Comparison of ENCODE assay signal across 25 cellular contexts in the genomic region with DNA sequence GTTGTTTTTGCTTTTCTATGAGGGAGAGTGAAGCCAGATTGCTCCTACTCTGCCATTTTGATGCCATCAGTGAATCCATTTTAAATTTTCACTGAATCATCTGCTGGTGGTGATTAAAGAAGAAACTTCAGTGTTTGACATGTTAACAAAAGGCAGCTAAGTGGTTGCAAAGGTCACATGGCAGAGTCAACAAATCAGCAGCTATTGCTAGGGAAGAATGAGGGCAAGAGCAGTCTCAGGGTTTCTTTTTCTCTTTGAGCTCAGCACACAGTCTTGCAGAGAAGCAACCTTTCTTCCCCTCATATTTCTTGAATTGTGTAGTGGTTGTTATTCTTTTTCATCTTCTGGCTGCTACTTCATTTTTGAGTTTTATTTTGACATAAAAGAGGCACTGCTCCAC.
DNase-seq lines count a peak whose midpoint lies in the region; ATAC-seq and TF ChIP-seq lines count a peak whose summit lies in the region.
"Had no signal": no experiment of that assay in that cellular context is flagged by ENCODE, and none has a peak within 500 bp of the region (broad histone marks: within the 10 kb centered on the region; RNA-seq: fewer than 3 reads in every experiment).

No MANE protein-coding gene starts in this region.

- H3K36me3 ChIP-seq in Caco-2 (ENCODE audit: control insufficient read depth, insufficient read depth, low read length) = no peaks in the 10 kb centered on the region
- H3K36me3 ChIP-seq: BE2C, heart left ventricle, vagina had no signal

- TF ChIP-seq CTCF in Caco-2 (IDR thresholded peaks at IDR 0.05; ENCODE audit: insufficient read depth in 1 of 2, low read depth in 1 of 2, low read length in 1 of 2, severe bottlenecking in 1 of 2, unreplicated experiment in 1 of 2) = no peak
- TF ChIP-seq CTCF in nephron (IDR thresholded peaks at IDR 0.05; ENCODE audit: unreplicated experiment in 3 of 3) = no peak

- H3K27me3 ChIP-seq in Caco-2 (replicated peaks; ENCODE audit: control insufficient read depth, insufficient read depth, low read length) = no peaks in the 10 kb centered on the region
- H3K27me3 ChIP-seq: BE2C, heart left ventricle, vagina had no signal

- H3K36me3 Mint-ChIP-seq in Caco-2 (ENCODE audit: insufficient read depth, unreplicated experiment) = no peaks in the 10 kb centered on the region
- no peaks in the 10 kb centered on the region for H3K36me3 Mint-ChIP-seq in nephron (ENCODE audit: low read depth)
- H3K36me3 Mint-ChIP-seq: activated CD4-positive, alpha-beta memory T cell treated with anti-CD3 and anti-CD28 coated beads for 36 hours; mesothelial cell of epicardium had no signal

- POLR2A ChIA-PET in Caco-2 (lab: Charles Lee) = interaction anchor here (0.9 kb wide), 1 partner anchor 431 kb away, joined by 3 read pairs; no protein-coding TSS in a partner anchor

- peaks cover 9% of the 10 kb centered on the region for H3K9me3 Mint-ChIP-seq in Caco-2 (ENCODE audit: unreplicated experiment)
- peaks cover 27% of the 10 kb centered on the region for H3K9me3 Mint-ChIP-seq in nephron

- no TSS peak for BruUV-seq in Caco-2 (replicated peaks; lab: Mats Ljungman, UMichigan)

- DNase-seq in Caco-2 (peak in 1 of 2 experiments; percentile 46), fibroblast of peridontal ligament (ENCODE audit: extremely low read depth) (peak; percentile 23), HUDEP-2 (lab: John Stamatoyannopoulos, UW; ENCODE audit: unreplicated experiment in 76 of 76) (no peak), HT-29 (ENCODE audit: low spot score) (no peak)
- no peak for DNase-seq in stimulated activated CD8-positive, alpha-beta memory T cell treated with anti-CD3 and anti-CD28 coated beads, Interleukin-4, amount 100 ng/mL, for 48 hours
- DNase-seq: activated CD4-positive, alpha-beta memory T cell treated with anti-CD3 and anti-CD28 coated beads for 36 hours; activated CD8-positive, alpha-beta memory T cell treated with anti-CD3 and anti-CD28 coated beads, Interleukin-2, amount 50 U/mL, for 48 hours; activated effector memory CD4-positive, alpha-beta T cell treated with Interleukin-2 at 50 U/mL for 16 hours; BE2C; DND-41; foreskin fibroblast; heart left ventricle; left cardiac atrium; NCI-H146; psoas muscle; Right ventricle myocardium superior; stimulated activated CD4-positive, alpha-beta T cell treated with anti-CD3 and anti-CD28 coated beads, Interleukin-2, amount 100 ng/mL, for 24 hours had no signal

- H3K4me3 Mint-ChIP-seq in Caco-2 (ENCODE audit: unreplicated experiment) (peak overlapping the region; percentile 28), nephron (no peak overlapping the region)
- H3K4me3 Mint-ChIP-seq: activated CD4-positive, alpha-beta memory T cell treated with anti-CD3 and anti-CD28 coated beads for 36 hours; mesothelial cell of epicardium had no signal

- H3K27me3 Mint-ChIP-seq in Caco-2 (ENCODE audit: insufficient read depth, unreplicated experiment) (no peaks in the 10 kb centered on the region), nephron (ENCODE audit: low read depth) (no peaks in the 10 kb centered on the region)
- H3K27me3 Mint-ChIP-seq: activated CD4-positive, alpha-beta memory T cell treated with anti-CD3 and anti-CD28 coated beads for 36 hours had no signal

- H3K4me1 ChIP-seq in Caco-2 = peaks cover 22% of the 10 kb centered on the region
- H3K4me1 ChIP-seq: A549, BE2C, psoas muscle had no signal

- intact Hi-C loops in Caco-2 (cut with micrococcal nuclease; ENCODE audit: unreplicated experiment) = loop anchor here (1.0 to 5.0 kb wide), 6 partner anchors 41 to 1068 kb away; no protein-coding TSS in a partner anchor

- CTCF ChIA-PET in Caco-2 (lab: Charles Lee) = interaction anchor here (0.6 to 1.4 kb wide), 7 partner anchors 9 to 485 kb away, joined by 3 to 7 read pairs (median 4); a partner anchor contains a TSS

- H3K9me3 ChIP-seq in Caco-2 = peaks cover 8% of the 10 kb centered on the region
- H3K9me3 ChIP-seq: A549, BE2C, vagina had no signal

- H3K4me1 Mint-ChIP-seq in Caco-2 (ENCODE audit: low read depth, unreplicated experiment) (peaks cover 23% of the 10 kb centered on the region), nephron (peaks cover 15% of the 10 kb centered on the region)

- H3K4me3 ChIP-seq in Caco-2 (ENCODE audit: low read depth, low read length) = no peak overlapping the region
- H3K4me3 ChIP-seq: A549, heart left ventricle, psoas muscle, skin epidermis, vagina had no signal

- peak overlapping the region; percentile 1 for H3K27ac Mint-ChIP-seq in Caco-2 (ENCODE audit: unreplicated experiment)
- peak overlapping the region in 2 of 3 experiments; percentile 9 to 53 for H3K27ac Mint-ChIP-seq in nephron
- H3K27ac Mint-ChIP-seq: activated CD4-positive, alpha-beta memory T cell treated with anti-CD3 and anti-CD28 coated beads for 36 hours; mesothelial cell of epicardium had no signal

- ATAC-seq in HG03565 (IDR thresholded peaks at IDR 0.05; ENCODE audit: unreplicated experiment) = peak; percentile 50
- no peak for ATAC-seq in GM19395 (IDR thresholded peaks at IDR 0.05; ENCODE audit: unreplicated experiment)
- ATAC-seq: activated CD4-positive, CD25-positive, alpha-beta regulatory T cell treated with anti-CD3 and anti-CD28 coated beads, Interleukin-2, amount 50 U/mL, for 24 hours; left cardiac atrium; psoas muscle had no signal
